ENCODE assay signal across 10 cellular contexts in the genomic region with DNA sequence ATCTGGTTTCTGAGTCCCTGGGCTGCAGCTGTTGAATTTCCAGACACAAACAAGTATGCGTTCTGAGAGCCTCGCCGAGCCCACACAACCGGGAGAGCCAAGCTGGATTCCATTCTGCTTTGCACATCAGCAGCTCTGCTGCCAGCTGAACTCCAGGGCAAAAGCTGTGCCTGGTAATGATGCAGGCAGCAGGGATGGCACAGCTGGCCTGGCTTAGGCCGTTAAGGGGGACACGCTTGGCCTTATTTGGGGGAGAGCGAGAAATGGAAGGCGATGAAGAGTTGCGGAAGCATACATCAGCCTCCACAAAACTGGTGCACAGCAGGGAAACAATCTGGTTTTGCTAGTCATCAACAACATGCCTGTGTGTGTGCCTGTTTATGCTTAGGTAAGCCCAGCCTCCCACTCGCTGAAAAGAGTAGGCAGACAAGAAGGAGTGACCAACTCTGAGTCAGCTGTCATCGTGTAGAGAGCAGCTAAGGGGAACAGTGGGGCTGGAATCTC. TPM values are rescaled to one million over a fixed set of nuclear protein-coding genes. Genes with fewer than 3 reads are reported as not detected.
DNase-seq lines count a peak whose midpoint lies in the region; ATAC-seq and TF ChIP-seq lines count a peak whose summit lies in the region.
"Had no signal": no experiment of that assay in that cellular context is flagged by ENCODE, and none has a peak within 500 bp of the region (broad histone marks: within the 10 kb centered on the region; RNA-seq: fewer than 3 reads in every experiment).

No MANE protein-coding gene starts in this region.

- H3K9me3 ChIP-seq in HUES6 (ENCODE audit: control insufficient read depth, insufficient read depth, low read depth, low read length): no peaks in the 10 kb centered on the region
- H3K9me3 ChIP-seq in WERI-Rb-1 (ENCODE audit: severe bottlenecking): no peaks in the 10 kb centered on the region
- no peaks in the 10 kb centered on the region for H3K9me3 ChIP-seq in spleen

- 74 to 80% (median 77%) methylated on average over 11 of the region's 11 CpGs for WGBS in spleen, 5 donors

- ATAC-seq in GM21737 (IDR thresholded peaks at IDR 0.05; ENCODE audit: unreplicated experiment): no peak

- H3K27me3 Mint-ChIP-seq in chondrocyte (ENCODE audit: low read depth): peaks cover 9% of the 10 kb centered on the region

- H3K27ac Mint-ChIP-seq in chondrocyte (ENCODE audit: unreplicated experiment): peak overlapping the region; percentile 91

- H3K36me3 Mint-ChIP-seq in chondrocyte (ENCODE audit: low read depth): no peaks in the 10 kb centered on the region

- peaks cover 7% of the 10 kb centered on the region; the same call in 1 of the 2 replicates for H3K27me3 ChIP-seq in HUES6 (ENCODE audit: control insufficient read depth, insufficient read depth, low read length)
- peaks cover 4% of the 10 kb centered on the region for H3K27me3 ChIP-seq in WERI-Rb-1 (ENCODE audit: insufficient read depth, low read depth, severe bottlenecking)
- H3K27me3 ChIP-seq in spleen (replicated peaks in 1 of 7): peaks cover 0 to 40% (median 0%) of the 10 kb centered on the region in 7 donors

- H3K9ac ChIP-seq in HUES6 (ENCODE audit: low read length): peak overlapping the region; percentile 50

- H3K4me3 ChIP-seq in HUES6 (ENCODE audit: low read depth, low read length): 0 out of 2 replicates have a peak overlapping the region, but pooled peaks have one; percentile 5
- H3K4me3 ChIP-seq in WERI-Rb-1 (ENCODE audit: low read depth, low read length): no peak overlapping the region
- H3K4me3 ChIP-seq in spleen: no peak overlapping the region

- peaks cover 44% of the 10 kb centered on the region for H3K4me1 Mint-ChIP-seq in chondrocyte (ENCODE audit: low read depth)

- H3K4me1 ChIP-seq in HUES6 (ENCODE audit: control insufficient read depth, insufficient read depth, low read length): peaks cover 30% of the 10 kb centered on the region
- peaks cover 0 to 18% (median 12%) of the 10 kb centered on the region in 6 donors for H3K4me1 ChIP-seq in spleen

- no peak overlapping the region for H3K4me3 Mint-ChIP-seq in chondrocyte (ENCODE audit: unreplicated experiment)
- H3K4me3 Mint-ChIP-seq: activated T-cell treated with anti-CD3 and anti-CD28 coated beads, Interleukin-2, amount 50 U/mL, for 4 hours had no signal

- peak overlapping the region; percentile 49 for H3K27ac ChIP-seq in HUES6 (ENCODE audit: low read depth, low read length)
- peak overlapping the region; percentile 77 for H3K27ac ChIP-seq in substantia nigra (ENCODE audit: low read depth, low read length, poor library complexity, severe bottlenecking)
- no peak overlapping the region for H3K27ac ChIP-seq in WERI-Rb-1
- H3K27ac ChIP-seq in spleen: peak overlapping the region in 1 of 8 donors; percentile 7

- no peak for DNase-seq in chondrocyte (ENCODE audit: low spot score)
- peak; percentile 82 for DNase-seq in kidney glomerular epithelial cell (lab: John Stamatoyannopoulos, UW)
- DNase-seq in substantia nigra (lab: John Stamatoyannopoulos, UW): peak in 29 of 49 donors; percentile 5 to 56 (median 29)
- no peak for DNase-seq in WERI-Rb-1
- no peak for DNase-seq in spleen
- DNase-seq in mesenteric fat pad (ENCODE audit: low spot score): no peak
- DNase-seq: activated T-cell treated with anti-CD3 and anti-CD28 coated beads, Interleukin-2, amount 50 U/mL, for 4 hours; small intestine had no signal

- H3K9me3 Mint-ChIP-seq in chondrocyte (ENCODE audit: low read depth): no peaks in the 10 kb centered on the region
- H3K9me3 Mint-ChIP-seq: activated T-cell treated with anti-CD3 and anti-CD28 coated beads, Interleukin-2, amount 50 U/mL, for 4 hours had no signal

- intact Hi-C loops in spleen (cut with DNase I; ENCODE audit: low total_unique reads): no loop called here

- no peaks in the 10 kb centered on the region for H3K36me3 ChIP-seq in HUES6 (ENCODE audit: control insufficient read depth, insufficient read depth, low read length)
- no peaks in the 10 kb centered on the region for H3K36me3 ChIP-seq in WERI-Rb-1
- H3K36me3 ChIP-seq in spleen: no peaks in the 10 kb centered on the region

- no peak for TF ChIP-seq POLR2A in spleen (IDR thresholded peaks at IDR 0.05)

- no peak for TF ChIP-seq CTCF in chondrocyte (IDR thresholded peaks at IDR 0.05)
- TF ChIP-seq CTCF in WERI-Rb-1 (IDR thresholded peaks at IDR 0.05; ENCODE audit: low read depth, low read length): no peak
- TF ChIP-seq CTCF in spleen (IDR thresholded peaks at IDR 0.05 in 8 of 11, conservative IDR thresholded peaks at IDR 0.05 in 3 of 11): no peak

RNA-seq across cellular contexts. Expression of gene ADAMTS8, which starts 25.1 kb away (rescaled TPM):
- total RNA-seq in chondrocyte: 0.77 to 1.0 TPM (median 1.0 TPM) in 3 replicates
- total RNA-seq in spleen: 1 to 10 TPM in 2 of 7 donors, under 1 TPM in 4, not detected in 1; 0.39 to 2.5 (median 0.73) TPM
- polyA plus RNA-seq in spleen: 1 to 10 TPM in 1 of 3 donors, under 1 TPM in 2; 0.30 to 1.1 (median 0.48) TPM
- 0.42 TPM for total RNA-seq in mesenteric fat pad

RNA-seq across cellular contexts. Expression of gene ADAMTS15, which starts 45.1 kb away (rescaled TPM):
- 16.8 to 140 TPM (median 136 TPM) in 3 replicates for total RNA-seq in chondrocyte
- total RNA-seq in spleen: 1 to 10 TPM; 1.1 to 6.9 (median 3.1) TPM
- 1 to 10 TPM in 1 of 3 donors, under 1 TPM in 2; 0.41 to 1.9 (median 0.43) TPM for polyA plus RNA-seq in spleen
- 61.2 TPM for total RNA-seq in mesenteric fat pad
- total RNA-seq: activated T-cell treated with anti-CD3 and anti-CD28 coated beads, Interleukin-2, amount 50 U/mL, for 4 hours had no signal

Comparison
In these comparisons a context has a peak if more than half of its experiments do, and no peak if none do; other contexts are left out.
1. DNase-seq: peak in kidney glomerular epithelial cell (single experiment) and substantia nigra (29 of 49); none in chondrocyte (single experiment), WERI-Rb-1 (single experiment), spleen (single experiment) and mesenteric fat pad (single experiment).